Comparison of ENCODE assay signal across 8 cellular contexts in genomic region chr12:12562585-12563245, GRCh38. TPM values are rescaled to one million over a fixed set of nuclear protein-coding genes. Genes with fewer than 3 reads are reported as not detected.
DNase-seq lines count a peak whose midpoint lies in the region; ATAC-seq and TF ChIP-seq lines count a peak whose summit lies in the region.

TSS of gene DUSP16 (minus strand) at chr12:12562863. CDS start at chr12:12521098, 41,765 bp downstream.

- no peaks in the 10 kb centered on the region for H3K9me3 Mint-ChIP-seq in type B pancreatic cell

- H3K4me3 Mint-ChIP-seq in type B pancreatic cell, result peak within 1 kb of the TSS; percentile 94

- no peaks in the 10 kb centered on the region for H3K27me3 ChIP-seq in adrenal gland
- H3K27me3 ChIP-seq in heart left ventricle, result no peaks in the 10 kb centered on the region
- no peaks in the 10 kb centered on the region for H3K27me3 ChIP-seq in trophoblast cell (ENCODE audit: insufficient read depth, low read length)

- H3K23ac ChIP-seq in trophoblast cell (ENCODE audit: low read length), result no peak within 1 kb of the TSS

- H3K27ac Mint-ChIP-seq in type B pancreatic cell, result peak within 1 kb of the TSS; percentile 99

- peak within 1 kb of the TSS; percentile 90 for H4K91ac ChIP-seq in trophoblast cell (ENCODE audit: low read depth, low read length)

- H3K36me3 Mint-ChIP-seq in type B pancreatic cell, result peaks cover 32% of the 10 kb centered on the region

- H3K9me3 ChIP-seq in adrenal gland (replicated peaks in 1 of 3) (no peaks in the 10 kb centered on the region), heart left ventricle (peaks cover 0 to 8% (median 0%) of the 10 kb centered on the region in 12 donors), trophoblast cell (ENCODE audit: insufficient read depth, low read depth, low read length) (no peaks in the 10 kb centered on the region)

- peak within 1 kb of the TSS; percentile 97 for H2BK5ac ChIP-seq in trophoblast cell (ENCODE audit: low read depth, low read length, poor library complexity)

- H3K27me3 Mint-ChIP-seq in type B pancreatic cell, result peaks cover 3% of the 10 kb centered on the region

- peak; percentile 88 to 96 for TF ChIP-seq POLR2A in adrenal gland (IDR thresholded peaks at IDR 0.05)
- peak in 1 of 2 donors; percentile 81 for TF ChIP-seq POLR2A in heart left ventricle (IDR thresholded peaks at IDR 0.05)

- peak within 1 kb of the TSS; percentile 98 for H2BK12ac ChIP-seq in trophoblast cell (ENCODE audit: low read length)

- peak within 1 kb of the TSS; percentile 79 for H3K9ac ChIP-seq in trophoblast cell (ENCODE audit: low read length)

- H3K27ac ChIP-seq in adrenal gland (peak within 1 kb of the TSS; percentile 98 to 100 (median 99)), heart left ventricle (peak within 1 kb of the TSS; percentile 97 to 100 (median 99)), trophoblast cell (ENCODE audit: low read depth, low read length) (peak within 1 kb of the TSS; percentile 95)

- H3K79me1 ChIP-seq in trophoblast cell (ENCODE audit: low read length), result peaks cover 11% of the 10 kb centered on the region

- peak within 1 kb of the TSS; percentile 91 for H3K4ac ChIP-seq in trophoblast cell (ENCODE audit: low read depth, low read length)

- peaks cover 8% of the 10 kb centered on the region for H3K4me1 Mint-ChIP-seq in type B pancreatic cell (ENCODE audit: unreplicated experiment)

- peak within 1 kb of the TSS; percentile 91 for H4K8ac ChIP-seq in trophoblast cell (ENCODE audit: low read depth, low read length)

- H3K14ac ChIP-seq in trophoblast cell (ENCODE audit: low read length), result peak within 1 kb of the TSS; percentile 96

- H3K4me1 ChIP-seq in adrenal gland (replicated peaks in 1 of 2) (peaks cover 15 to 23% of the 10 kb centered on the region in 2 donors), heart left ventricle (peaks cover 0 to 35% (median 31%) of the 10 kb centered on the region in 12 donors), trophoblast cell (ENCODE audit: control insufficient read depth in 1 of 2, insufficient read depth in 2 of 2, low read length in 2 of 2) (no peaks in the 10 kb centered on the region)

- TF ChIP-seq CTCF in GM12875 (IDR thresholded peaks at IDR 0.05; ENCODE audit: borderline replicate concordance, insufficient read depth, low read depth, low read length) (peak; percentile 22; the same call in 1 of the 2 replicates), adrenal gland (IDR thresholded peaks at IDR 0.05) (peak in 4 of 6 experiments; percentile 29 to 46 (median 32)), heart left ventricle (IDR thresholded peaks at IDR 0.05) (peak in 7 of 12 donors; percentile 24 to 51 (median 32)), type B pancreatic cell (conservative IDR thresholded peaks at IDR 0.05) (peak; percentile 36)

- intact Hi-C loops in adrenal gland (cut with DNase I), result loop anchor here (5.0 to 10.0 kb wide), 3 partner anchors 135 to 188 kb away; partner anchors contain the start of gene GPR19 (in 1 of the 2)
- intact Hi-C loops in heart left ventricle (cut with DNase I), result loop anchor here (1.0 to 10.0 kb wide), 17 partner anchors 48 to 225 kb away; partner anchors contain the start of genes CDKN1B (in 5 of the 10), CREBL2 (in 5 of the 10), GPR19 (in 3 of the 10) and APOLD1 (in 1 of the 10)

- peak within 1 kb of the TSS; percentile 83 for H3K4me2 ChIP-seq in trophoblast cell (ENCODE audit: low read length)

- ATAC-seq in HG02678 (IDR thresholded peaks at IDR 0.05; ENCODE audit: unreplicated experiment) (peak; percentile 72), heart left ventricle (peak; percentile 92 to 98 (median 96))

- 0 to 2% (median 1%) methylated on average over 26 to 59 of the region's 59 CpGs for WGBS in adrenal gland, 4 donors
- WGBS in heart left ventricle, 4 donors, result 0 to 1% (median 1%) methylated on average over 18 to 59 of the region's 59 CpGs
- no CpG with 5 or more reads among the region's 59 CpGs for WGBS in trophoblast cell (ENCODE audit: extremely low coverage, insufficient coverage, insufficient read length)

- H2BK120ac ChIP-seq in trophoblast cell (ENCODE audit: insufficient read depth, low read length, poor library complexity), result peak within 1 kb of the TSS; percentile 93

- H3K79me2 ChIP-seq in trophoblast cell (ENCODE audit: control insufficient read depth, insufficient read depth, low read length, poor library complexity), result peaks cover 11% of the 10 kb centered on the region

- peak within 1 kb of the TSS; percentile 87 for H2AFZ ChIP-seq in trophoblast cell (ENCODE audit: insufficient read depth, low read length, poor library complexity)

- peak within 1 kb of the TSS; percentile 91 for H4K12ac ChIP-seq in trophoblast cell (ENCODE audit: low read depth, low read length)

- no peaks in the 10 kb centered on the region for H3K36me3 ChIP-seq in adrenal gland (replicated peaks in 1 of 2)
- peaks cover 0 to 3% (median 0%) of the 10 kb centered on the region in 9 donors for H3K36me3 ChIP-seq in heart left ventricle
- no peaks in the 10 kb centered on the region for H3K36me3 ChIP-seq in trophoblast cell (ENCODE audit: control insufficient read depth in 1 of 2, insufficient read depth in 2 of 2, low read length in 2 of 2)

- H3K18ac ChIP-seq in trophoblast cell (ENCODE audit: low read length), result peak within 1 kb of the TSS; percentile 97

- DNase-seq in NCI-H128 (lab: John Stamatoyannopoulos, UW; ENCODE audit: unreplicated experiment) (peak; percentile 87), T-helper 1 cell (peak; percentile 60 to 90 (median 77)), adrenal gland (peak; percentile 92 to 97 (median 94)), heart left ventricle (peak; percentile 93 to 96 (median 95)), trophoblast cell (peak; percentile 92 to 96), type B pancreatic cell (ENCODE audit: extremely low spot score, unreplicated experiment) (peak; percentile 90)

- H3K4me3 ChIP-seq in GM12875 (ENCODE audit: low read depth, low read length) (peak within 1 kb of the TSS; percentile 75), adrenal gland (peak within 1 kb of the TSS; percentile 49 to 99 (median 74)), heart left ventricle (peak within 1 kb of the TSS; percentile 50 to 95 (median 75)), trophoblast cell (ENCODE audit: low read depth, low read length) (peak within 1 kb of the TSS; percentile 84)

- H2AK5ac ChIP-seq in trophoblast cell (ENCODE audit: low read length), result peak within 1 kb of the TSS; percentile 35

RNA-seq across cellular contexts. Expression of gene DUSP16, which starts in this region (rescaled TPM):
- total RNA-seq in adrenal gland (100 to 1,000 TPM in 5 of 8 donors, 10 to 100 TPM in 3; 36.4 to 374 (median 118) TPM), heart left ventricle (10 to 100 TPM in 8 of 9 donors, 1 to 10 TPM in 1; 9.7 to 24.7 (median 15.5) TPM), type B pancreatic cell (ENCODE audit: low replicate concordance) (52.1 and 240 TPM in 2 replicates)
- polyA plus RNA-seq in adrenal gland (100 to 1,000 TPM in 1 of 3 donors, 10 to 100 TPM in 2; 24.5 to 108 (median 32.2) TPM), heart left ventricle (10 to 100 TPM in 1 of 2 donors, 1 to 10 TPM in 1; 2.5 to 10.4 TPM)
- polyA plus RNA-seq in trophoblast cell (2013), result 12.5 and 12.7 TPM in 2 replicates

Comparison
In these comparisons a context has a peak if more than half of its experiments do, and no peak if none do; other contexts are left out.
1. Peak in every context shown above with its lines: DNase-seq, ATAC-seq, H3K4me3 ChIP-seq and H3K27ac ChIP-seq.